ENCODE assay signal across 8 cellular contexts in the genomic region with DNA sequence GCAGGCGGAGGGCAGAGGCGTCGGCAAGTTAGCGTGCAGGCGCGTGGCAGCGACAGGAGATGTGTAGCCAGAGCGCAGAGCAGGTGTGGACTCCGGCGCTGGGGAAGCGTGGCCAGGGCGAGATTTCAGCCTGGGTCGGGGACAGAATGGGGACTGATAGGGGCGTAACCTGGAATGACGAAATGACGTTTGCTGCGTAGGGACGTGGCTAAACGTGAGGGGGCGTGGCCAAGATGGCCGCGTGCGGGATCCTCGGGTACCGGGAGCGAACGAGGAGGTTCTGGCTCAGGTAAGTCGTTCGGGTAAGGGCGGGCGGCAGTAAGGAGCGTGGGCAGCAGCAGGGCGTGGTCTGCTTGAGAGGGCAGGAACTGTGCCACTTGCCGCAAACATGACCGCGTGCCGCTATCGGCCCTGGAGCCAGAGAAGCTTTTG. TPM values are rescaled to one million over a fixed set of nuclear protein-coding genes. Genes with fewer than 3 reads are reported as not detected.
DNase-seq lines count a peak whose midpoint lies in the region; ATAC-seq and TF ChIP-seq lines count a peak whose summit lies in the region.

No MANE protein-coding gene starts in this region.

- H3K27ac ChIP-seq in ectodermal cell (ENCODE audit: insufficient read depth, low read depth, low read length, poor library complexity, severe bottlenecking) (peak overlapping the region; percentile 93), mesodermal cell (ENCODE audit: low read depth, low read length, severe bottlenecking) (peak overlapping the region; percentile 96)

- H3K4me1 ChIP-seq in ectodermal cell (ENCODE audit: control insufficient read depth, insufficient read depth, low read length) (no peaks in the 10 kb centered on the region), mesodermal cell (ENCODE audit: control insufficient read depth, insufficient read depth, low read length, poor library complexity, severe bottlenecking) (peaks cover 4% of the 10 kb centered on the region)

- H3K36me3 ChIP-seq in ectodermal cell (ENCODE audit: control insufficient read depth, insufficient read depth, low read length) = no peaks in the 10 kb centered on the region
- peaks cover 19% of the 10 kb centered on the region for H3K36me3 ChIP-seq in mesodermal cell (ENCODE audit: control insufficient read depth, insufficient read depth, low read length)

- H3K9me3 ChIP-seq in ectodermal cell (ENCODE audit: control insufficient read depth, low read length) = no peaks in the 10 kb centered on the region
- no peaks in the 10 kb centered on the region for H3K9me3 ChIP-seq in mesodermal cell (ENCODE audit: control insufficient read depth, low read length)

- peak; percentile 43 for DNase-seq in AG09309 (ENCODE audit: low read depth)
- DNase-seq in NCI-H2227 treated with DMSO at 0.1 percent for 48 hours (lab: John Stamatoyannopoulos, UW) = peak; percentile 97
- DNase-seq in activated CD4-positive, alpha-beta T cell treated with anti-CD3 and anti-CD28 coated beads for 48 hours = peak; percentile 90
- DNase-seq in stimulated activated CD8-positive, alpha-beta memory T cell treated with anti-CD3 and anti-CD28 coated beads, Interleukin-15, amount 100 ng/mL, for 24 hours (ENCODE audit: low read depth) = peak; percentile 46

- ATAC-seq in GM18909 (IDR thresholded peaks at IDR 0.05; ENCODE audit: poor library complexity, unreplicated experiment) = peak; percentile 73
- ATAC-seq in HG03108 (IDR thresholded peaks at IDR 0.05; ENCODE audit: unreplicated experiment) = peak; percentile 60

- H3K4me3 ChIP-seq in AG09309 (ENCODE audit: control insufficient read depth, low read depth, low read length) (peak overlapping the region; percentile 91), ectodermal cell (ENCODE audit: insufficient read depth, low read depth, low read length) (peak overlapping the region; percentile 67), mesodermal cell (ENCODE audit: extremely low read depth, insufficient read depth, low read length, poor library complexity, severe bottlenecking) (peak overlapping the region; percentile 64)

- no peaks in the 10 kb centered on the region for H3K27me3 ChIP-seq in ectodermal cell (ENCODE audit: control insufficient read depth, insufficient read depth, low read length, poor library complexity, severe bottlenecking)

- WGBS in ectodermal cell, 2 experiments = 1% methylated on average over 38 of the region's 38 CpGs
- WGBS in mesodermal cell (ENCODE audit: insufficient coverage in 2 of 2), 2 experiments = 0 to 1% methylated on average over 2 to 25 of the region's 38 CpGs

- no peak for TF ChIP-seq CTCF in AG09309 (IDR thresholded peaks at IDR 0.05; ENCODE audit: control insufficient read depth, insufficient read depth, low read depth, low read length, missing control alignments)

RNA-seq across cellular contexts. Expression of a gene that starts 10.9 kb away (rescaled TPM):
- polyA plus RNA-seq in ectodermal cell (2013, experiment 1 of 4) = 2.1 TPM
- polyA plus RNA-seq in ectodermal cell (2013, experiment 2 of 4) = 2.5 TPM
- 1.3 TPM for polyA plus RNA-seq in ectodermal cell (2013, experiment 3 of 4)
- 2.8 TPM for polyA plus RNA-seq in ectodermal cell (2013, experiment 4 of 4)
- 1.3 TPM for polyA plus RNA-seq in mesodermal cell (2013, experiment 1 of 2)
- 1.6 TPM for polyA plus RNA-seq in mesodermal cell (2013, experiment 2 of 2)

Comparison
In these comparisons a context has a peak if more than half of its experiments do, and no peak if none do; other contexts are left out.
1. Peak in every context shown above with its lines: DNase-seq, ATAC-seq, H3K4me3 ChIP-seq and H3K27ac ChIP-seq.
2. DNase-seq: peak in every context shown above with its lines; median percentile 97 in NCI-H2227 treated with DMSO at 0.1 percent for 48 hours; 90 in activated CD4-positive, alpha-beta T cell treated with anti-CD3 and anti-CD28 coated beads for 48 hours; 46 in stimulated activated CD8-positive, alpha-beta memory T cell treated with anti-CD3 and anti-CD28 coated beads, Interleukin-15, amount 100 ng/mL, for 24 hours; 43 in AG09309.